Comparison of ENCODE assay signal across 20 cellular contexts in genomic region chr11:85825590-85825989, GRCh38. TPM values are rescaled to one million over a fixed set of nuclear protein-coding genes. Genes with fewer than 3 reads are reported as not detected.
DNase-seq lines count a peak whose midpoint lies in the region; ATAC-seq and TF ChIP-seq lines count a peak whose summit lies in the region.
"Had no signal": no experiment of that assay in that cellular context is flagged by ENCODE, and none has a peak within 500 bp of the region (broad histone marks: within the 10 kb centered on the region; RNA-seq: fewer than 3 reads in every experiment).

No MANE protein-coding gene starts in this region.

- H2BK12ac ChIP-seq in neuronal stem cell (ENCODE audit: low read length), result no peak overlapping the region

- H2AFZ ChIP-seq in neuronal stem cell (ENCODE audit: low read length), result no peak overlapping the region

- H3K36me3 Mint-ChIP-seq in CD4-positive, CD25-positive, alpha-beta regulatory T cell, result no peaks in the 10 kb centered on the region
- H3K36me3 Mint-ChIP-seq in activated T-helper 17 cell treated with anti-CD3 and anti-CD28 coated beads, Interleukin-2, amount 50 U/mL, for 72 hours (ENCODE audit: low read depth), result no peaks in the 10 kb centered on the region
- H3K36me3 Mint-ChIP-seq in nephron (ENCODE audit: low read depth), result no peaks in the 10 kb centered on the region
- H3K36me3 Mint-ChIP-seq: activated naive CD8-positive, alpha-beta T cell; memory B cell had no signal

- H2BK5ac ChIP-seq in neuronal stem cell (ENCODE audit: low read length), result no peak overlapping the region

- no peak overlapping the region for H3K9ac ChIP-seq in neuronal stem cell (ENCODE audit: low read depth, low read length, poor library complexity)
- H3K9ac ChIP-seq: BLaER1 treated with 17β-estradiol and CSF1 and Interleukin-3, amounts not matched to agents 10 nM and 100 nM had no signal

- H3K9me3 Mint-ChIP-seq in CD4-positive, CD25-positive, alpha-beta regulatory T cell, result no peaks in the 10 kb centered on the region
- no peaks in the 10 kb centered on the region for H3K9me3 Mint-ChIP-seq in activated T-helper 17 cell treated with anti-CD3 and anti-CD28 coated beads, Interleukin-2, amount 50 U/mL, for 72 hours
- no peaks in the 10 kb centered on the region for H3K9me3 Mint-ChIP-seq in nephron
- H3K9me3 Mint-ChIP-seq: GM23338, memory B cell had no signal

- no peak overlapping the region for H3K27ac ChIP-seq in CD4-positive, CD25-positive, alpha-beta regulatory T cell (ENCODE audit: insufficient read depth, low read length, poor library complexity, severe bottlenecking)
- H3K27ac ChIP-seq in aorta (ENCODE audit: low read depth in 1 of 2, low read length in 2 of 2) (no peak overlapping the region), neuronal stem cell (replicated peaks; ENCODE audit: low read length) (no peak overlapping the region)
- H3K27ac ChIP-seq: BLaER1 treated with 17β-estradiol and CSF1 and Interleukin-3, amounts not matched to agents 10 nM and 100 nM; sigmoid colon; SJSA1; tibial nerve had no signal

- H3K36me3 ChIP-seq in CD4-positive, CD25-positive, alpha-beta regulatory T cell (ENCODE audit: control insufficient read depth, insufficient read depth, low read length), result no peaks in the 10 kb centered on the region
- H3K36me3 ChIP-seq in aorta (ENCODE audit: control insufficient read depth in 1 of 2, insufficient read depth in 2 of 2, low read length in 1 of 2), result no peaks in the 10 kb centered on the region
- no peaks in the 10 kb centered on the region for H3K36me3 ChIP-seq in neuronal stem cell (replicated peaks in 1 of 2; ENCODE audit: control insufficient read depth in 2 of 2, insufficient read depth in 2 of 2, low read length in 2 of 2)
- H3K36me3 ChIP-seq: BLaER1 treated with 17β-estradiol and CSF1 and Interleukin-3, amounts not matched to agents 10 nM and 100 nM; prostate gland; sigmoid colon; SJSA1; tibial nerve had no signal

- DNase-seq in CD4-positive, CD25-positive, alpha-beta regulatory T cell, result no peak
- peak; percentile 34 for DNase-seq in EH (ENCODE audit: low read depth)
- DNase-seq in aorta, result no peak
- no peak for DNase-seq in neuronal stem cell (ENCODE audit: low spot score)
- no peak for DNase-seq in NCI-H1930 (lab: John Stamatoyannopoulos, UW)
- DNase-seq: NCI-H187, NCI-H510A, sigmoid colon had no signal

- no peak for ATAC-seq in CD4-positive, CD25-positive, alpha-beta regulatory T cell (ENCODE audit: low read depth in 2 of 2)
- no peak for ATAC-seq in activated T-helper 17 cell treated with anti-CD3 and anti-CD28 coated beads, Interleukin-2, amount 50 U/mL, for 72 hours (replicated peaks)
- ATAC-seq in aorta (ENCODE audit: low FRiP score), result no peak
- ATAC-seq: activated CD8-positive, alpha-beta T cell treated with anti-CD3 and anti-CD28 coated beads, Interleukin-2, amount 10 ng/mL, durations not matched to agents 7 days and 5 days had no signal

- H3K27ac Mint-ChIP-seq in CD4-positive, CD25-positive, alpha-beta regulatory T cell, result peak overlapping the region in 2 of 3 donors; percentile 39 to 55
- peak overlapping the region; percentile 93 for H3K27ac Mint-ChIP-seq in activated T-helper 17 cell treated with anti-CD3 and anti-CD28 coated beads, Interleukin-2, amount 50 U/mL, for 72 hours
- peak overlapping the region in 2 of 3 experiments; percentile 62 to 75 for H3K27ac Mint-ChIP-seq in nephron
- H3K27ac Mint-ChIP-seq: GM23338, memory B cell had no signal

- H3K4me3 Mint-ChIP-seq in CD4-positive, CD25-positive, alpha-beta regulatory T cell, result peak overlapping the region in 1 of 4 donors; percentile 9
- H3K4me3 Mint-ChIP-seq in activated T-helper 17 cell treated with anti-CD3 and anti-CD28 coated beads, Interleukin-2, amount 50 U/mL, for 72 hours, result peak overlapping the region; percentile 64
- H3K4me3 Mint-ChIP-seq in nephron, result no peak overlapping the region
- H3K4me3 Mint-ChIP-seq: activated CD8-positive, alpha-beta T cell treated with anti-CD3 and anti-CD28 coated beads, Interleukin-2, amount 10 ng/mL, durations not matched to agents 7 days and 5 days; activated naive CD8-positive, alpha-beta T cell; GM23338; memory B cell had no signal

- no peak overlapping the region for H2BK120ac ChIP-seq in neuronal stem cell (ENCODE audit: low read depth, low read length)

- H3K27me3 ChIP-seq in CD4-positive, CD25-positive, alpha-beta regulatory T cell (ENCODE audit: control insufficient read depth, insufficient read depth, low read length), result no peaks in the 10 kb centered on the region
- H3K27me3 ChIP-seq in aorta (ENCODE audit: control insufficient read depth in 1 of 2, insufficient read depth in 2 of 2, low read length in 1 of 2) (no peaks in the 10 kb centered on the region), neuronal stem cell (ENCODE audit: control insufficient read depth in 3 of 3, insufficient read depth in 3 of 3, low read depth in 1 of 3, low read length in 3 of 3) (no peaks in the 10 kb centered on the region)
- H3K27me3 ChIP-seq: BLaER1 treated with 17β-estradiol and CSF1 and Interleukin-3, amounts not matched to agents 10 nM and 100 nM; sigmoid colon; SJSA1; tibial nerve had no signal

- H3K4me1 ChIP-seq in CD4-positive, CD25-positive, alpha-beta regulatory T cell (ENCODE audit: control insufficient read depth, insufficient read depth, low read length, poor library complexity, severe bottlenecking), result peaks cover 36% of the 10 kb centered on the region
- H3K4me1 ChIP-seq in aorta (ENCODE audit: control insufficient read depth in 1 of 2, insufficient read depth in 2 of 2, low read length in 2 of 2) (peaks cover 0 to 2% of the 10 kb centered on the region in 2 donors), neuronal stem cell (ENCODE audit: control insufficient read depth in 2 of 2, insufficient read depth in 1 of 2, low read depth in 1 of 2, low read length in 2 of 2) (peaks cover 4 to 6% of the 10 kb centered on the region in 2 donors)

- TF ChIP-seq CTCF in nephron (IDR thresholded peaks at IDR 0.05; ENCODE audit: unreplicated experiment in 3 of 3), result no peak

- WGBS in aorta, 2 donors, result 4 to 10% methylated on average over 3 of the region's 3 CpGs
- no CpG with 5 or more reads among the region's 3 CpGs for WGBS in neuronal stem cell (ENCODE audit: extremely low coverage in 2 of 2, insufficient read length in 2 of 2, insufficient replicate concordance in 1 of 2), 2 donors

- no peak overlapping the region for H3K14ac ChIP-seq in neuronal stem cell (ENCODE audit: low read length)

- intact Hi-C loops in aorta (cut with DNase I), result loop anchor here (10.0 kb wide), 2 partner anchors 111 to 121 kb away; no protein-coding TSS in a partner anchor

- no peak overlapping the region for H3K4ac ChIP-seq in neuronal stem cell (ENCODE audit: low read length)

- no peak overlapping the region for H4K91ac ChIP-seq in neuronal stem cell (ENCODE audit: low read depth, low read length, poor library complexity)

- no peak overlapping the region for H2BK15ac ChIP-seq in neuronal stem cell (ENCODE audit: low read length)

- peaks cover 13 to 62% (median 44%) of the 10 kb centered on the region in 4 donors for H3K4me1 Mint-ChIP-seq in CD4-positive, CD25-positive, alpha-beta regulatory T cell
- H3K4me1 Mint-ChIP-seq in activated T-helper 17 cell treated with anti-CD3 and anti-CD28 coated beads, Interleukin-2, amount 50 U/mL, for 72 hours, result peaks cover 37% of the 10 kb centered on the region
- peaks cover 39% of the 10 kb centered on the region for H3K4me1 Mint-ChIP-seq in nephron
- H3K4me1 Mint-ChIP-seq: memory B cell had no signal

- H3K27me3 Mint-ChIP-seq in CD4-positive, CD25-positive, alpha-beta regulatory T cell, result no peaks in the 10 kb centered on the region
- H3K27me3 Mint-ChIP-seq in activated T-helper 17 cell treated with anti-CD3 and anti-CD28 coated beads, Interleukin-2, amount 50 U/mL, for 72 hours, result no peaks in the 10 kb centered on the region
- peaks cover 5% of the 10 kb centered on the region for H3K27me3 Mint-ChIP-seq in nephron (ENCODE audit: low read depth)
- H3K27me3 Mint-ChIP-seq: activated naive CD8-positive, alpha-beta T cell had no signal

- no peak overlapping the region for H4K8ac ChIP-seq in neuronal stem cell (ENCODE audit: low read depth, low read length)

- H3K79me1 ChIP-seq in neuronal stem cell (ENCODE audit: low read depth, low read length), result no peaks in the 10 kb centered on the region

- no peak overlapping the region for H2AK5ac ChIP-seq in neuronal stem cell (ENCODE audit: low read depth, low read length)

- H3K18ac ChIP-seq in neuronal stem cell (ENCODE audit: low read length), result no peak overlapping the region

- H3K4me3 ChIP-seq in CD4-positive, CD25-positive, alpha-beta regulatory T cell (ENCODE audit: low read depth, low read length), result no peak overlapping the region
- H3K4me3 ChIP-seq in aorta (ENCODE audit: low read length in 2 of 2) (no peak overlapping the region), neuronal stem cell (ENCODE audit: low read length in 2 of 2) (no peak overlapping the region)
- H3K4me3 ChIP-seq: BLaER1 treated with 17β-estradiol and CSF1 and Interleukin-3, amounts not matched to agents 10 nM and 100 nM; GM23338; prostate gland; sigmoid colon; SJSA1; tibial nerve had no signal

- no peak overlapping the region for H3K23ac ChIP-seq in neuronal stem cell (ENCODE audit: low read depth, low read length, poor library complexity)

- H3K4me2 ChIP-seq in neuronal stem cell (ENCODE audit: insufficient read depth, low read length, poor library complexity, severe bottlenecking), result no peak overlapping the region
- H3K4me2 ChIP-seq: BLaER1 treated with 17β-estradiol and CSF1 and Interleukin-3, amounts not matched to agents 10 nM and 100 nM; GM23338 had no signal

- no peaks in the 10 kb centered on the region for H3K9me3 ChIP-seq in CD4-positive, CD25-positive, alpha-beta regulatory T cell (ENCODE audit: control insufficient read depth in 2 of 2, low read length in 2 of 2)
- H3K9me3 ChIP-seq in aorta (ENCODE audit: control insufficient read depth, low read length) (no peaks in the 10 kb centered on the region), neuronal stem cell (replicated peaks in 1 of 2; ENCODE audit: control insufficient read depth in 2 of 2, insufficient read depth in 1 of 2, low read depth in 1 of 2, low read length in 2 of 2) (no peaks in the 10 kb centered on the region)
- H3K9me3 ChIP-seq: BLaER1 treated with 17β-estradiol and CSF1 and Interleukin-3, amounts not matched to agents 10 nM and 100 nM; prostate gland; sigmoid colon; SJSA1; tibial nerve had no signal

RNA-seq across cellular contexts. Expression of gene SYTL2, which starts 14.6 kb away (rescaled TPM):
- total RNA-seq in CD4-positive, CD25-positive, alpha-beta regulatory T cell, result 40.0 TPM
- polyA plus RNA-seq in CD4-positive, CD25-positive, alpha-beta regulatory T cell, result 1 to 10 TPM; 4.5 to 6.8 (median 5.1) TPM
- total RNA-seq in activated T-helper 17 cell treated with anti-CD3 and anti-CD28 coated beads, Interleukin-2, amount 50 U/mL, for 72 hours, result 10 to 100 TPM; 10.5 to 12.1 TPM
- 10 to 100 TPM; 42.9 to 54.0 TPM for total RNA-seq in aorta
- polyA plus RNA-seq in aorta, result 10 to 100 TPM; 29.2 to 57.4 TPM
- 13.8 TPM for polyA plus RNA-seq in neuronal stem cell (2013, experiment 1 of 2)
- polyA plus RNA-seq in neuronal stem cell (2013, experiment 2 of 2), result 13.5 TPM

RNA-seq across cellular contexts. Expression of gene CCDC83, which starts 29.6 kb away (rescaled TPM):
- not detected for total RNA-seq in CD4-positive, CD25-positive, alpha-beta regulatory T cell
- polyA plus RNA-seq in CD4-positive, CD25-positive, alpha-beta regulatory T cell, result not detected
- not detected for total RNA-seq in activated T-helper 17 cell treated with anti-CD3 and anti-CD28 coated beads, Interleukin-2, amount 50 U/mL, for 72 hours
- not detected for total RNA-seq in aorta
- not detected for polyA plus RNA-seq in aorta
- polyA plus RNA-seq in neuronal stem cell (2013, experiment 1 of 2), result not detected
- polyA plus RNA-seq in neuronal stem cell (2013, experiment 2 of 2), result not detected
- total RNA-seq: activated CD8-positive, alpha-beta T cell treated with anti-CD3 and anti-CD28 coated beads, Interleukin-2, amount 10 ng/mL, durations not matched to agents 7 days and 5 days; glomerular endothelial cell; GM23338; left lobe of liver; sigmoid colon; SJSA1; tibial nerve had no signal
- polyA plus RNA-seq: GM23338, sigmoid colon had no signal
